ENCODE assay signal across 8 cellular contexts in genomic region chr14:92747701-92748258, GRCh38. TPM values are rescaled to one million over a fixed set of nuclear protein-coding genes. Genes with fewer than 3 reads are reported as not detected.
DNase-seq lines count a peak whose midpoint lies in the region; ATAC-seq and TF ChIP-seq lines count a peak whose summit lies in the region.

No MANE protein-coding gene starts in this region.

- POLR2A ChIA-PET in activated CD4-positive, alpha-beta T cell treated with anti-CD3 and anti-CD28 coated beads for 36 hours (lab: Charles Lee), result no interaction called here
- POLR2A ChIA-PET in HEK293T (lab: Yijun Ruan, JAX), result interaction anchor here (0.6 to 2.0 kb wide), 12 partner anchors 7 to 707 kb away, joined by 3 to 10 read pairs (median 4); partner anchors contain the start of genes LYSET, MOAP1 and TRIP11

- H3K9ac ChIP-seq in OCI-LY3 (ENCODE audit: low read length) (peak overlapping the region; percentile 58), endocrine pancreas (ENCODE audit: control insufficient read depth, insufficient read depth, low read length) (peak overlapping the region; percentile 93), muscle layer of colon (ENCODE audit: low read length) (peak overlapping the region; percentile 85)

- H3K4me1 Mint-ChIP-seq in activated CD4-positive, alpha-beta T cell treated with anti-CD3 and anti-CD28 coated beads for 36 hours, result peaks cover 29% of the 10 kb centered on the region

- intact Hi-C loops in activated CD4-positive, alpha-beta T cell treated with anti-CD3 and anti-CD28 coated beads for 36 hours (cut with DNase I, micrococcal nuclease), result loop anchor here (1.0 to 2.0 kb wide), 4 partner anchors 17 to 47 kb away; partner anchors contain the start of gene GOLGA5 (in 1 of the 2)

- ATAC-seq in activated CD4-positive, alpha-beta T cell treated with anti-CD3 and anti-CD28 coated beads for 36 hours, result no peak
- ATAC-seq in GM21390 (IDR thresholded peaks at IDR 0.05; ENCODE audit: unreplicated experiment), result no peak

- CTCF ChIA-PET in activated CD4-positive, alpha-beta T cell treated with anti-CD3 and anti-CD28 coated beads for 36 hours (lab: Charles Lee), result interaction anchor here (0.6 to 1.0 kb wide), 4 partner anchors 14 to 241 kb away, joined by 3 to 6 read pairs (median 4); no protein-coding TSS in a partner anchor
- CTCF ChIA-PET in HEK293T (lab: Yijun Ruan, JAX), result interaction anchor here (0.8 kb wide), 1 partner anchor 33 kb away, joined by 5 read pairs; no protein-coding TSS in a partner anchor

- H3K36me3 Mint-ChIP-seq in activated CD4-positive, alpha-beta T cell treated with anti-CD3 and anti-CD28 coated beads for 36 hours (ENCODE audit: low read depth), result no peaks in the 10 kb centered on the region

- peak overlapping the region; percentile 45 for H3K27ac Mint-ChIP-seq in activated CD4-positive, alpha-beta T cell treated with anti-CD3 and anti-CD28 coated beads for 36 hours

- peaks cover 23% of the 10 kb centered on the region for H3K27me3 Mint-ChIP-seq in activated CD4-positive, alpha-beta T cell treated with anti-CD3 and anti-CD28 coated beads for 36 hours

- H3K4me3 Mint-ChIP-seq in activated CD4-positive, alpha-beta T cell treated with anti-CD3 and anti-CD28 coated beads for 36 hours, result peak overlapping the region; percentile 75

- H3K4me2 ChIP-seq in OCI-LY3 (ENCODE audit: low read length), result peak overlapping the region; percentile 80

- H3K9me3 Mint-ChIP-seq in activated CD4-positive, alpha-beta T cell treated with anti-CD3 and anti-CD28 coated beads for 36 hours (ENCODE audit: low read depth), result peaks cover 2% of the 10 kb centered on the region

- H4K20me1 ChIP-seq in OCI-LY3 (ENCODE audit: insufficient read depth, low read length), result no peaks in the 10 kb centered on the region

- peak overlapping the region; percentile 88 for H3K4me3 ChIP-seq in OCI-LY3 (ENCODE audit: low read length)
- H3K4me3 ChIP-seq in endocrine pancreas (ENCODE audit: control insufficient read depth, insufficient read depth, low read length), result peak overlapping the region; percentile 94
- H3K4me3 ChIP-seq in muscle layer of colon (ENCODE audit: low read depth in 1 of 2, low read length in 2 of 2), result peak overlapping the region; percentile 77 to 96

- H3K9me3 ChIP-seq in OCI-LY3 (ENCODE audit: insufficient read depth, low read length), result no peaks in the 10 kb centered on the region
- H3K9me3 ChIP-seq in endocrine pancreas (ENCODE audit: control insufficient read depth, low read length), result no peaks in the 10 kb centered on the region
- H3K9me3 ChIP-seq in muscle layer of colon (ENCODE audit: low read length), result no peaks in the 10 kb centered on the region

- H3K27me3 ChIP-seq in OCI-LY3 (ENCODE audit: low read depth, low read length) (peaks cover 25% of the 10 kb centered on the region), endocrine pancreas (ENCODE audit: control insufficient read depth, insufficient read depth, low read length) (no peaks in the 10 kb centered on the region), muscle layer of colon (ENCODE audit: control insufficient read depth in 1 of 2, insufficient read depth in 2 of 2, low read length in 2 of 2) (no peaks in the 10 kb centered on the region)

- H2AFZ ChIP-seq in OCI-LY3 (ENCODE audit: low read depth, low read length), result peak overlapping the region; percentile 45; the same call in 1 of the 2 replicates

- H3K27ac ChIP-seq in OCI-LY3 (ENCODE audit: low read length) (no peak overlapping the region), muscle layer of colon (ENCODE audit: low read depth, low read length) (peak overlapping the region; percentile 75)

- peaks cover 4% of the 10 kb centered on the region; the same call in 1 of the 2 replicates for H3K79me2 ChIP-seq in OCI-LY3 (ENCODE audit: low read length)

- TF ChIP-seq CTCF in OCI-LY3 (IDR thresholded peaks at IDR 0.05; ENCODE audit: low read depth, low read length), result no peak

- no peak for DNase-seq in activated CD4-positive, alpha-beta T cell treated with anti-CD3 and anti-CD28 coated beads for 36 hours
- no peak for DNase-seq in activated CD4-positive, alpha-beta T cell treated with anti-CD3 and anti-CD28 coated beads, Interleukin-2, amount 50 U/mL, for 4 hours
- DNase-seq in ecto neural progenitor cell (ENCODE audit: low spot score), result no peak
- no peak for DNase-seq in HEK293T (ENCODE audit: extremely low spot score)

- H3K36me3 ChIP-seq in OCI-LY3 (replicated peaks; ENCODE audit: low read depth, low read length) (no peaks in the 10 kb centered on the region), endocrine pancreas (ENCODE audit: control insufficient read depth, insufficient read depth, low read length) (no peaks in the 10 kb centered on the region), muscle layer of colon (ENCODE audit: insufficient read depth, low read length) (peaks cover 3% of the 10 kb centered on the region)

- H3K4me1 ChIP-seq in OCI-LY3 (ENCODE audit: low read length) (peaks cover 25% of the 10 kb centered on the region), endocrine pancreas (ENCODE audit: control insufficient read depth, insufficient read depth, low read length) (peaks cover 3% of the 10 kb centered on the region), muscle layer of colon (ENCODE audit: insufficient read depth, low read length) (peaks cover 13% of the 10 kb centered on the region)

TF ChIP-seq in HEK293T, 16 proteins besides CTCF, POLR2A, EP300 and RAD21:
- TF ChIP-seq FOXA1 (IDR thresholded peaks at IDR 0.05) (no peak), ELF4 (IDR thresholded peaks at IDR 0.05) (no peak), BHLHE40 (IDR thresholded peaks at IDR 0.05; ENCODE audit: borderline replicate concordance) (no peak)

RNA-seq across cellular contexts. Expression of gene LGMN, which starts 0.6 kb away (rescaled TPM):
- 1 to 10 TPM; 3.2 to 5.6 TPM for total RNA-seq in activated CD4-positive, alpha-beta T cell treated with anti-CD3 and anti-CD28 coated beads for 36 hours

RNA-seq across cellular contexts. Expression of gene GOLGA5, which starts 46.3 kb away (rescaled TPM):
- 10 to 100 TPM; 20.3 to 23.5 TPM for total RNA-seq in activated CD4-positive, alpha-beta T cell treated with anti-CD3 and anti-CD28 coated beads for 36 hours
